In the genomic region with DNA sequence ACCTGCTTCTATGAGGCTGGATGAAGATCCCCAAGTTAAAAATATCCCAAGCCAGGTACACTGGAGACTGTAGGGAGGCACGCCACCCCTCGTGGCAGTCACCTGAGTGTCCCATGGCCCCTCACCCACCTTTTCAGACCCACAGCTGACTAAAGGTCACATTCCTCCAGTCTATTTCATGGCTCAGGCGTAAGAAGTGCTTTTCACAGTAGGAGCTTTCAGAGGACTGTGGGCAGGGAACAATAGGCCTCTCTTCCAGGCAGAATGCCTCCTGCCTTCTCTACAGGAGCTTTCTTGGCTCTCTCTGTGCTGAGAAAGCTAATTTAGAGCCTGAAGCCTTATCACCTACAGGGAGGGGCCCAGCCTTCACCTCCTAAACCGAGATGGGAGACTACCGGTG, we compare ENCODE assay signal across 25 cellular contexts.
DNase-seq lines count a peak whose midpoint lies in the region; ATAC-seq, FAIRE-seq and TF ChIP-seq lines count a peak whose summit lies in the region.
"Had no signal": no experiment of that assay in that cellular context is flagged by ENCODE, and none has a peak within 500 bp of the region (broad histone marks: within the 10 kb centered on the region; RNA-seq: fewer than 3 reads in every experiment).

No MANE protein-coding gene starts in this region.

- peak overlapping the region; percentile 13 for H3K27ac Mint-ChIP-seq in stimulated activated effector memory CD8-positive, alpha-beta T cell treated with anti-CD3 and anti-CD28 coated beads, Interleukin-12 subunit alpha, Interleukin-12 subunit beta, amount 100 ng/mL, for 72 hours
- no peak overlapping the region for H3K27ac Mint-ChIP-seq in activated T-helper 2 cell treated with anti-CD3 and anti-CD28 coated beads, Interferon-gamma antibody, Interleukin-2, Interleukin-4, amounts not matched to agents 10 μg/mL and 5 μg/mL and 100 μg/mL, durations not matched to agents 14 hours and 24 hours and 36 hours
- H3K27ac Mint-ChIP-seq: activated B cell treated with CpG ODN at 0.5 μM for 24 hours; activated CD4-positive, alpha-beta memory T cell treated with anti-CD3 and anti-CD28 coated beads, Interleukin-2, amount 10 ng/mL, durations not matched to agents 7 days and 5 days; stimulated activated naive CD8-positive, alpha-beta T cell treated with anti-CD3 and anti-CD28 coated beads, Interleukin-15, Interleukin-2, amounts not matched to agents 100 ng/mL and 50 ng/mL, for 24 hours had no signal

- TF ChIP-seq CTCF in astrocyte of the spinal cord (IDR thresholded peaks at IDR 0.05; ENCODE audit: low read depth, low read length) = no peak
- no peak for TF ChIP-seq CTCF in liver (IDR thresholded peaks at IDR 0.05; ENCODE audit: low read depth, low read length, missing input control)

- no peak overlapping the region for H3K27ac ChIP-seq in liver (ENCODE audit: low read depth in 1 of 2, low read length in 2 of 2)
- no peak overlapping the region for H3K27ac ChIP-seq in small intestine (ENCODE audit: low read depth in 1 of 2, low read length in 1 of 2)
- H3K27ac ChIP-seq: 22Rv1, ascending aorta, coronary artery, left lung, upper lobe of right lung had no signal

- H3K36me3 ChIP-seq in liver (ENCODE audit: control insufficient read depth in 4 of 4, insufficient read depth in 3 of 4, low read depth in 1 of 4, low read length in 3 of 4) (peaks cover 0 to 18% (median 4%) of the 10 kb centered on the region in 4 donors), small intestine (ENCODE audit: control insufficient read depth in 2 of 2, insufficient read depth in 2 of 2, low read length in 2 of 2) (peaks cover 0 to 18% of the 10 kb centered on the region in 2 donors)
- H3K36me3 ChIP-seq: ascending aorta, BE2C, left lung, upper lobe of right lung had no signal

- no peak for FAIRE-seq in small intestine (lab: Jason Lieb, UNC)
- FAIRE-seq: D721Med had no signal

- WGBS in liver = 83% methylated on average over 5 of the region's 5 CpGs
- WGBS in small intestine, 3 donors = 68 to 84% (median 75%) methylated on average over 4 to 5 of the region's 5 CpGs

- H3K27me3 ChIP-seq in liver (ENCODE audit: control insufficient read depth in 4 of 4, insufficient read depth in 4 of 4, low read length in 3 of 4) (no peaks in the 10 kb centered on the region), small intestine (ENCODE audit: control insufficient read depth in 2 of 2, insufficient read depth in 2 of 2, low read length in 2 of 2) (no peaks in the 10 kb centered on the region)
- H3K27me3 ChIP-seq: ascending aorta, BE2C, left lung, upper lobe of right lung had no signal

- no peaks in the 10 kb centered on the region for H3K9me3 Mint-ChIP-seq in stimulated activated effector memory CD8-positive, alpha-beta T cell treated with anti-CD3 and anti-CD28 coated beads, Interleukin-12 subunit alpha, Interleukin-12 subunit beta, amount 100 ng/mL, for 72 hours
- H3K9me3 Mint-ChIP-seq in activated T-helper 2 cell treated with anti-CD3 and anti-CD28 coated beads, Interferon-gamma antibody, Interleukin-2, Interleukin-4, amounts not matched to agents 10 μg/mL and 5 μg/mL and 100 μg/mL, durations not matched to agents 14 hours and 24 hours and 36 hours = no peaks in the 10 kb centered on the region
- H3K9me3 Mint-ChIP-seq: activated B cell treated with CpG ODN at 0.5 μM for 24 hours; activated CD4-positive, alpha-beta memory T cell treated with anti-CD3 and anti-CD28 coated beads, Interleukin-2, amount 10 ng/mL, durations not matched to agents 7 days and 5 days; stimulated activated naive CD8-positive, alpha-beta T cell treated with anti-CD3 and anti-CD28 coated beads, Interleukin-15, Interleukin-2, amounts not matched to agents 100 ng/mL and 50 ng/mL, for 24 hours had no signal

- H3K4me3 Mint-ChIP-seq in stimulated activated effector memory CD8-positive, alpha-beta T cell treated with anti-CD3 and anti-CD28 coated beads, Interleukin-12 subunit alpha, Interleukin-12 subunit beta, amount 100 ng/mL, for 72 hours = no peak overlapping the region
- H3K4me3 Mint-ChIP-seq in activated T-helper 2 cell treated with anti-CD3 and anti-CD28 coated beads, Interferon-gamma antibody, Interleukin-2, Interleukin-4, amounts not matched to agents 10 μg/mL and 5 μg/mL and 100 μg/mL, durations not matched to agents 14 hours and 24 hours and 36 hours (ENCODE audit: low read depth) = no peak overlapping the region
- H3K4me3 Mint-ChIP-seq: activated B cell treated with CpG ODN at 0.5 μM for 24 hours; activated CD4-positive, alpha-beta memory T cell treated with anti-CD3 and anti-CD28 coated beads, Interleukin-2, amount 10 ng/mL, durations not matched to agents 7 days and 5 days; stimulated activated naive CD8-positive, alpha-beta T cell treated with anti-CD3 and anti-CD28 coated beads, Interleukin-15, Interleukin-2, amounts not matched to agents 100 ng/mL and 50 ng/mL, for 24 hours had no signal

- no peaks in the 10 kb centered on the region for H3K36me3 Mint-ChIP-seq in stimulated activated effector memory CD8-positive, alpha-beta T cell treated with anti-CD3 and anti-CD28 coated beads, Interleukin-12 subunit alpha, Interleukin-12 subunit beta, amount 100 ng/mL, for 72 hours
- peaks cover 16% of the 10 kb centered on the region for H3K36me3 Mint-ChIP-seq in activated T-helper 2 cell treated with anti-CD3 and anti-CD28 coated beads, Interferon-gamma antibody, Interleukin-2, Interleukin-4, amounts not matched to agents 10 μg/mL and 5 μg/mL and 100 μg/mL, durations not matched to agents 14 hours and 24 hours and 36 hours (ENCODE audit: low read depth)

- no peak for TF ChIP-seq RAD21 in liver (IDR thresholded peaks at IDR 0.05)

- H3K4me3 ChIP-seq in astrocyte of the spinal cord (ENCODE audit: low read depth, low read length) = no peak overlapping the region
- no peak overlapping the region for H3K4me3 ChIP-seq in liver (ENCODE audit: low read depth in 1 of 3, low read length in 3 of 3)
- no peak overlapping the region for H3K4me3 ChIP-seq in small intestine (ENCODE audit: low read depth in 1 of 2, low read length in 2 of 2)
- H3K4me3 ChIP-seq: ascending aorta, coronary artery, left lung, upper lobe of right lung had no signal

- no peak for ATAC-seq in stimulated activated effector memory CD8-positive, alpha-beta T cell treated with anti-CD3 and anti-CD28 coated beads, Interleukin-12 subunit alpha, Interleukin-12 subunit beta, amount 100 ng/mL, for 72 hours
- no peak for ATAC-seq in HG02678 (IDR thresholded peaks at IDR 0.05; ENCODE audit: unreplicated experiment)
- ATAC-seq: left lung, upper lobe of right lung had no signal

- H3K27me3 Mint-ChIP-seq in activated T-helper 2 cell treated with anti-CD3 and anti-CD28 coated beads, Interferon-gamma antibody, Interleukin-2, Interleukin-4, amounts not matched to agents 10 μg/mL and 5 μg/mL and 100 μg/mL, durations not matched to agents 14 hours and 24 hours and 36 hours (ENCODE audit: low read depth) = no peaks in the 10 kb centered on the region
- H3K27me3 Mint-ChIP-seq: activated B cell treated with CpG ODN at 0.5 μM for 24 hours; activated CD4-positive, alpha-beta memory T cell treated with anti-CD3 and anti-CD28 coated beads, Interleukin-2, amount 10 ng/mL, durations not matched to agents 7 days and 5 days; stimulated activated naive CD8-positive, alpha-beta T cell treated with anti-CD3 and anti-CD28 coated beads, Interleukin-15, Interleukin-2, amounts not matched to agents 100 ng/mL and 50 ng/mL, for 24 hours had no signal

- peaks cover 21% of the 10 kb centered on the region for H3K4me1 Mint-ChIP-seq in stimulated activated effector memory CD8-positive, alpha-beta T cell treated with anti-CD3 and anti-CD28 coated beads, Interleukin-12 subunit alpha, Interleukin-12 subunit beta, amount 100 ng/mL, for 72 hours
- peaks cover 3% of the 10 kb centered on the region for H3K4me1 Mint-ChIP-seq in activated T-helper 2 cell treated with anti-CD3 and anti-CD28 coated beads, Interferon-gamma antibody, Interleukin-2, Interleukin-4, amounts not matched to agents 10 μg/mL and 5 μg/mL and 100 μg/mL, durations not matched to agents 14 hours and 24 hours and 36 hours (ENCODE audit: low read depth)
- H3K4me1 Mint-ChIP-seq: activated B cell treated with CpG ODN at 0.5 μM for 24 hours had no signal

- H3K9ac ChIP-seq in liver (ENCODE audit: low read depth in 1 of 2, low read length in 2 of 2) = no peak overlapping the region

- H3K9me3 ChIP-seq in liver (ENCODE audit: control insufficient read depth in 4 of 4, low read length in 3 of 4) (no peaks in the 10 kb centered on the region), small intestine (ENCODE audit: control insufficient read depth, low read depth) (no peaks in the 10 kb centered on the region)
- H3K9me3 ChIP-seq: ascending aorta, BE2C, left lung, upper lobe of right lung had no signal

- H3K4me1 ChIP-seq in liver (ENCODE audit: control insufficient read depth in 4 of 4, insufficient read depth in 4 of 4, low read length in 3 of 4) (peaks cover 8 to 44% (median 25%) of the 10 kb centered on the region in 4 donors), small intestine (ENCODE audit: control insufficient read depth in 2 of 2, insufficient read depth in 1 of 2, low read depth in 1 of 2, low read length in 1 of 2) (no peaks in the 10 kb centered on the region)
- H3K4me1 ChIP-seq: BE2C had no signal

- DNase-seq in NCI-H2227 (lab: John Stamatoyannopoulos, UW; ENCODE audit: unreplicated experiment) (peak; percentile 35), NCI-H2227 treated with DMSO at 0.1 percent for 48 hours (lab: John Stamatoyannopoulos, UW) (no peak), astrocyte of the spinal cord (ENCODE audit: low read depth, low spot score) (peak; percentile 36), small intestine (no peak)
- DNase-seq in stimulated activated effector memory CD8-positive, alpha-beta T cell treated with anti-CD3 and anti-CD28 coated beads, Interleukin-12 subunit alpha, Interleukin-12 subunit beta, amount 100 ng/mL, for 72 hours (ENCODE audit: low spot score in 2 of 2) = no peak
- DNase-seq in activated T-helper 2 cell treated with anti-CD3 and anti-CD28 coated beads, Interferon-gamma antibody, Interleukin-2, Interleukin-4, amounts not matched to agents 10 μg/mL and 5 μg/mL and 100 μg/mL, durations not matched to agents 14 hours and 24 hours and 36 hours (ENCODE audit: low spot score) = no peak
- DNase-seq: activated B cell treated with CpG ODN at 0.5 μM for 24 hours; activated CD4-positive, alpha-beta memory T cell treated with anti-CD3 and anti-CD28 coated beads, Interleukin-2, amount 10 ng/mL, durations not matched to agents 7 days and 5 days; activated naive CD4-positive, alpha-beta T cell treated with anti-CD3 and anti-CD28 coated beads, Interleukin-2, amount 50 U/mL, for 16 hours; BE2C; left lung; NCI-H1105 treated with DMSO at 0.1 percent for 48 hours; NCI-H69; occipital lobe; OCI-M1; stimulated activated CD4-positive, alpha-beta T cell treated with anti-CD3 and anti-CD28 coated beads, Interleukin-1b, Interleukin-23, amount 100 ng/mL, for 48 hours; T-helper 2 cell; upper lobe of right lung had no signal

- in situ Hi-C loops in astrocyte of the spinal cord (cut with HindIII; ENCODE audit: low sequenced_read_pairs) = no loop called here

- intact Hi-C loops in activated T-helper 2 cell treated with anti-CD3 and anti-CD28 coated beads, Interferon-gamma antibody, Interleukin-2, Interleukin-4, amounts not matched to agents 10 μg/mL and 5 μg/mL and 100 μg/mL, durations not matched to agents 14 hours and 24 hours and 36 hours (cut with micrococcal nuclease) = no loop called here

TF ChIP-seq in liver, 16 proteins besides CTCF, POLR2A, EP300 and RAD21 (continues in another document):
- peak; percentile 27 for TF ChIP-seq NR2F2 (IDR thresholded peaks at IDR 0.05)

Comparison
In these comparisons a context has a peak if more than half of its experiments do, and no peak if none do; other contexts are left out.
1. DNase-seq: peak in NCI-H2227 (single experiment) and astrocyte of the spinal cord (single experiment); none in NCI-H2227 treated with DMSO at 0.1 percent for 48 hours (single experiment), stimulated activated effector memory CD8-positive, alpha-beta T cell treated with anti-CD3 and anti-CD28 coated beads, Interleukin-12 subunit alpha, Interleukin-12 subunit beta, amount 100 ng/mL, for 72 hours (0 of 2), activated T-helper 2 cell treated with anti-CD3 and anti-CD28 coated beads, Interferon-gamma antibody, Interleukin-2, Interleukin-4, amounts not matched to agents 10 μg/mL and 5 μg/mL and 100 μg/mL, durations not matched to agents 14 hours and 24 hours and 36 hours (single experiment) and small intestine (single experiment).